Comparison of ENCODE assay signal across 2 cellular contexts in the genomic region with DNA sequence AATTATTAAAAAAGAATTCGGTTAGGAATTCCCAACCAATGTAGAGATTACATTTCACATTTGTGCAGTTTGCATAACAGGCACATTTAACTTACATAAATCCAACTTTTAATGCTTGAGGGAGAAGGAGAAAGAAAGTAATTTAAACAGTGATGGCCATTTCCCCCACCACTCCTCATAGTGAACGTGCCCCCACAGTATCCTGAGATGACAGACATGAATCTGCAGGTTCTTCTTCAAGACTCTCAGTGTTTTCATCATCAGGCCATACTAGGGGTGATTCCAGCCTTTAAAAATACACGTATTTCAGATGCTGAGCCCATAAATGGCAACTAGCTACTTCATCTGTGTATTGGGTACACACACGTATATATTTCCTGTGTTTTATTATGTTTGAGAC.
TF ChIP-seq lines count a peak whose summit lies in the region.

No MANE protein-coding gene starts in this region.

TF ChIP-seq in HEK293, 187 proteins besides CTCF, POLR2A, EP300 and RAD21 (continued from another document):
- no peak for TF ChIP-seq GLI4 (tag by site-specific recombination; IDR thresholded peaks at IDR 0.05)

TF ChIP-seq in K562, 482 proteins besides CTCF, POLR2A, EP300 and RAD21 (continued from another document):
- TF ChIP-seq BDP1 (IDR thresholded peaks at IDR 0.05; ENCODE audit: insufficient read depth, insufficient read length) (no peak), SRSF1 (IDR thresholded peaks at IDR 0.05; ENCODE audit: low read depth, low read length) (no peak), SETDB1 (IDR thresholded peaks at IDR 0.05; ENCODE audit: low read length) (no peak), ZNF507 (tag; conservative IDR thresholded peaks at IDR 0.05) (0 out of 2 replicates have a peak, but pooled peaks have one; percentile 6), ETS1 (conservative IDR thresholded peaks at IDR 0.05; ENCODE audit: control insufficient read depth, low read depth, low read length) (no peak)
